ENCODE assay signal across 16 cellular contexts in the genomic region with DNA sequence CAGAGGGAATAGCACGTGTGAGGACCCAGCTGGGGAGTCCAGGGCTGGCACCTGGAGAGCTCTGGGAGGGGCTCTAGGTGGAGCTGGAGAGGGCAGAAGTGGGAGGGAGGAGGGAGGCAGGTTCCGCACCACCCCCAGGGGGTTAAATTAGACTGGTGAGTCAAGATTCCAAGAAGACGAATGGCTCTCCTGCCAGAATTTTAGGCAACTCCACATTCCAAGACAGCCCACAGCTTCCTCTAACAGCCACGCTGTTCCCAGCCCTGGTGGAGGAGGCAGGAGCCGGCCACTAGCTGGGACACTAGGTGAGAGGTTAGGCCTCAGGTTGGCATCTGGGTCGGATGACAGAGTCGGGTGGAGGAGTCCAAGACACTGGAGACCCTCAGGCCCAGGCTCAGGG.
DNase-seq lines count a peak whose midpoint lies in the region; TF ChIP-seq lines count a peak whose summit lies in the region.
"Had no signal": no experiment of that assay in that cellular context is flagged by ENCODE, and none has a peak within 500 bp of the region (broad histone marks: within the 10 kb centered on the region; RNA-seq: fewer than 3 reads in every experiment).

No MANE protein-coding gene starts in this region.

- H3K27ac ChIP-seq in KOPT-K1 (ENCODE audit: low read depth, low read length, poor library complexity, severe bottlenecking): peak overlapping the region; percentile 13

- no peaks in the 10 kb centered on the region for H3K36me3 ChIP-seq in KOPT-K1 (ENCODE audit: insufficient read depth, low read length)
- no peaks in the 10 kb centered on the region for H3K36me3 ChIP-seq in H7 (replicated peaks; ENCODE audit: control insufficient read depth, insufficient read depth, low read length)

- no peaks in the 10 kb centered on the region for H3K9me3 ChIP-seq in KOPT-K1 (ENCODE audit: insufficient read depth, low read length, poor library complexity, severe bottlenecking)

- no peak overlapping the region for H3K4me3 ChIP-seq in H7 (ENCODE audit: insufficient read depth, low read depth, low read length)

- no peaks in the 10 kb centered on the region for H3K9me3 Mint-ChIP-seq in mesothelial cell of epicardium
- H3K9me3 Mint-ChIP-seq in T-helper 2 cell treated with Interferon-gamma antibody and Interleukin-4, amounts not matched to agents 5 μg/mL and 100 μg/mL, for 36 hours: no peaks in the 10 kb centered on the region
- H3K9me3 Mint-ChIP-seq: activated CD4-positive, alpha-beta T cell treated with anti-CD3 and anti-CD28 coated beads, Interleukin-2, amount 10 ng/mL, durations not matched to agents 7 days and 5 days had no signal

- peak; percentile 96 for DNase-seq in AG20443 (ENCODE audit: low spot score)
- peak; percentile 25 for DNase-seq in dedifferentiated amniotic fluid mesenchymal stem cell (ENCODE audit: extremely low spot score)
- no peak for DNase-seq in mesothelial cell of epicardium (ENCODE audit: low spot score in 2 of 2, unreplicated experiment in 2 of 2)
- no peak for DNase-seq in Ammon's horn (ENCODE audit: low spot score)
- DNase-seq in T-helper 2 cell treated with Interferon-gamma antibody and Interleukin-4, amounts not matched to agents 5 μg/mL and 100 μg/mL, for 36 hours (ENCODE audit: low spot score): no peak
- no peak for DNase-seq in H7
- DNase-seq in NCI-H82 treated with DMSO at 0.1 percent for 48 hours (lab: John Stamatoyannopoulos, UW; ENCODE audit: unreplicated experiment): no peak
- DNase-seq: activated CD4-positive, alpha-beta T cell treated with anti-CD3 and anti-CD28 coated beads, Interleukin-2, amount 10 ng/mL, durations not matched to agents 7 days and 5 days; activated effector memory CD4-positive, alpha-beta T cell treated with anti-CD3 and anti-CD28 coated beads, Interleukin-2, amount 50 U/mL, for 16 hours; C1 segment of cervical spinal cord; caudate nucleus; Kasumi-1; NCI-H2081; stimulated activated CD4-positive, alpha-beta T cell treated with anti-CD3 and anti-CD28 coated beads, Interleukin-4, amount 100 ng/mL, for 1 hour; stimulated activated naive B cell treated with anti-CD40 and anti-IgM and Interleukin-4, amounts not matched to agents 10 μg/mL and 1 μg/mL and 100 μg/mL, for 72 hours had no signal

- no peaks in the 10 kb centered on the region for H3K36me3 Mint-ChIP-seq in mesothelial cell of epicardium
- H3K36me3 Mint-ChIP-seq in T-helper 2 cell treated with Interferon-gamma antibody and Interleukin-4, amounts not matched to agents 5 μg/mL and 100 μg/mL, for 36 hours (ENCODE audit: low read depth): no peaks in the 10 kb centered on the region
- H3K36me3 Mint-ChIP-seq: stimulated activated naive B cell treated with anti-CD40 and anti-IgM and Interleukin-4, amounts not matched to agents 10 μg/mL and 1 μg/mL and 100 μg/mL, for 72 hours had no signal

- H3K27me3 ChIP-seq in H7 (ENCODE audit: control insufficient read depth, insufficient read depth, low read length): no peaks in the 10 kb centered on the region

- H3K4me1 Mint-ChIP-seq in mesothelial cell of epicardium: peaks cover 18% of the 10 kb centered on the region
- no peaks in the 10 kb centered on the region for H3K4me1 Mint-ChIP-seq in T-helper 2 cell treated with Interferon-gamma antibody and Interleukin-4, amounts not matched to agents 5 μg/mL and 100 μg/mL, for 36 hours (ENCODE audit: low read depth)
- H3K4me1 Mint-ChIP-seq: activated CD4-positive, alpha-beta T cell treated with anti-CD3 and anti-CD28 coated beads, Interleukin-2, amount 10 ng/mL, durations not matched to agents 7 days and 5 days; stimulated activated naive B cell treated with anti-CD40 and anti-IgM and Interleukin-4, amounts not matched to agents 10 μg/mL and 1 μg/mL and 100 μg/mL, for 72 hours had no signal

- no peaks in the 10 kb centered on the region for H3K27me3 Mint-ChIP-seq in mesothelial cell of epicardium (ENCODE audit: low read depth)
- no peaks in the 10 kb centered on the region for H3K27me3 Mint-ChIP-seq in T-helper 2 cell treated with Interferon-gamma antibody and Interleukin-4, amounts not matched to agents 5 μg/mL and 100 μg/mL, for 36 hours (ENCODE audit: low read depth)
- H3K27me3 Mint-ChIP-seq: activated CD4-positive, alpha-beta T cell treated with anti-CD3 and anti-CD28 coated beads, Interleukin-2, amount 10 ng/mL, durations not matched to agents 7 days and 5 days had no signal

- H3K4me3 Mint-ChIP-seq in mesothelial cell of epicardium: peak overlapping the region; percentile 15
- no peak overlapping the region for H3K4me3 Mint-ChIP-seq in T-helper 2 cell treated with Interferon-gamma antibody and Interleukin-4, amounts not matched to agents 5 μg/mL and 100 μg/mL, for 36 hours
- H3K4me3 Mint-ChIP-seq: activated CD4-positive, alpha-beta T cell treated with anti-CD3 and anti-CD28 coated beads, Interleukin-2, amount 10 ng/mL, durations not matched to agents 7 days and 5 days; stimulated activated naive B cell treated with anti-CD40 and anti-IgM and Interleukin-4, amounts not matched to agents 10 μg/mL and 1 μg/mL and 100 μg/mL, for 72 hours had no signal

- peak overlapping the region; percentile 77 for H3K27ac Mint-ChIP-seq in mesothelial cell of epicardium
- no peak overlapping the region for H3K27ac Mint-ChIP-seq in T-helper 2 cell treated with Interferon-gamma antibody and Interleukin-4, amounts not matched to agents 5 μg/mL and 100 μg/mL, for 36 hours
- H3K27ac Mint-ChIP-seq: activated CD4-positive, alpha-beta T cell treated with anti-CD3 and anti-CD28 coated beads, Interleukin-2, amount 10 ng/mL, durations not matched to agents 7 days and 5 days; stimulated activated naive B cell treated with anti-CD40 and anti-IgM and Interleukin-4, amounts not matched to agents 10 μg/mL and 1 μg/mL and 100 μg/mL, for 72 hours had no signal

- no peak for TF ChIP-seq CTCF in mesothelial cell of epicardium (IDR thresholded peaks at IDR 0.05; ENCODE audit: unreplicated experiment)

Comparison
In these comparisons a context has a peak if more than half of its experiments do, and no peak if none do; other contexts are left out.
1. DNase-seq: peak in AG20443 (single experiment) and dedifferentiated amniotic fluid mesenchymal stem cell (single experiment); none in mesothelial cell of epicardium (0 of 2), Ammon's horn (single experiment), T-helper 2 cell treated with Interferon-gamma antibody and Interleukin-4, amounts not matched to agents 5 μg/mL and 100 μg/mL, for 36 hours (single experiment), H7 (single experiment) and NCI-H82 treated with DMSO at 0.1 percent for 48 hours (single experiment).